In the genomic region with DNA sequence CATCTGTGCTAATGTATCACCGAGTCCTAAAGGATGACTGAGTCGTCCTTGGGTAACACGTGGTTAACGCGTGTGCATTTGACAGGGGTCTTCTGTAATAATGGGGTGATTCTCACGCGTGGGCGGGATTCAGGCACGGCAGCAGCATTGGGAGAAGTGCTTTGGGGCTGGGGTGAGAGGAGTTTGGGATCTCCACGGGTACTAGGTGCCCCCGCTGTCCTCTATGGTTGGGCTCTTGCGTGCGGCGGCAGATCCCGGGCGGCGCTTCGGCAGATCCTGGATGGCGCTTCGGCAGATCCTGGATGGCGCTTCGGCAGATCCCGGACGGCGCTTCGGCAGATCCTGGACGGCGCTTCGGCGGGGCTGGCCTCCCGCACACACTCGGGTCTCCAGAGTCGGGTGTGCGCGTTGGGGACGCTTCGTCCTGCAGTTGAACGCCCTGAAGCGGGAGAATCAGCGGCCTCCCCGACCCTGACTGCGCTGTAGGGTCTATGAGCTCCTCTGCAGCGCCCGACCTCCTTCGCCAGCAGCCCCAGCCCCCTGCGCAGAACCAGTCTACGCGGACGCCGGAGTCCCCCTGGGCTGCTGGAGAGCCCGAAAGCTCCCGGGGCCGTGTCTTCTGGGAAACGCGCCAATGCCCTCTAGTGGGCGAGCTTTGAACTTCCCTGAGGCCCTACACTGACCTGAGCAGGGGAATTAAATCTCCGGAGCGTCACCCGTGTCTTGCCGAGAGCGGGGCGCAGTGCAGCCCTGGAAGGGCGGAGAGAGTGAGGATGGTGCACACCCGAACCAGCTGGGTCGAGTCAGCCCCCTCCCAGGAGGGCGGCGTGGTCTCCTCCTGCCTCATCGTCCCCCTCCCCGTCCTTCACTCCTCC, we compare ENCODE assay signal across 8 cellular contexts. TPM values are rescaled to one million over a fixed set of nuclear protein-coding genes. Genes with fewer than 3 reads are reported as not detected.
A peak's percentile ranks its signal among the peaks of the same experiment; 100 is the strongest.
DNase-seq lines count a peak whose midpoint lies in the region; ATAC-seq and TF ChIP-seq lines count a peak whose summit lies in the region.

No MANE protein-coding gene starts in this region.

- H3K36me3 ChIP-seq in aorta (ENCODE audit: control insufficient read depth in 1 of 2, insufficient read depth in 2 of 2, low read length in 1 of 2): no peaks in the 10 kb centered on the region

- TF ChIP-seq CTCF in retinal pigment epithelial cell (conservative IDR thresholded peaks at IDR 0.05; ENCODE audit: low read depth, low read length): peak; percentile 81

- H3K4me3 ChIP-seq in retinal pigment epithelial cell (ENCODE audit: low read length) (peak overlapping the region; percentile 23), aorta (ENCODE audit: low read length in 2 of 2) (no peak overlapping the region)

- H3K4me1 ChIP-seq in aorta (ENCODE audit: control insufficient read depth in 1 of 2, insufficient read depth in 2 of 2, low read length in 2 of 2): no peaks in the 10 kb centered on the region

- no peak overlapping the region for H3K27ac ChIP-seq in aorta (ENCODE audit: low read depth in 1 of 2, low read length in 2 of 2)

- no peaks in the 10 kb centered on the region for H3K9me3 ChIP-seq in aorta (ENCODE audit: control insufficient read depth, low read length)

- 2 to 3% methylated on average over 61 to 69 of the region's 69 CpGs for WGBS in aorta, 2 donors

- intact Hi-C loops in aorta (cut with DNase I): loop anchor here (2.0 to 5.0 kb wide), 3 partner anchors 96 to 143 kb away; no protein-coding TSS in a partner anchor

- DNase-seq in GDM1 (lab: John Stamatoyannopoulos, UW) (peak; percentile 83), NCI-H1930 (lab: John Stamatoyannopoulos, UW) (peak; percentile 79 to 81), T-helper 9 cell (peak; percentile 72), astrocyte of the hippocampus (ENCODE audit: low read depth, low spot score) (peak; percentile 92), hypothalamus (lab: John Stamatoyannopoulos, UW) (peak; percentile 6 to 83 (median 58)), retinal pigment epithelial cell (ENCODE audit: low read depth) (peak; percentile 19), aorta (peak; percentile 92 to 94)

- no peaks in the 10 kb centered on the region for H3K27me3 ChIP-seq in aorta (ENCODE audit: control insufficient read depth in 1 of 2, insufficient read depth in 2 of 2, low read length in 1 of 2)

- ATAC-seq in HG02798 (IDR thresholded peaks at IDR 0.05; ENCODE audit: poor library complexity, unreplicated experiment): peak; percentile 86
- ATAC-seq in aorta (ENCODE audit: low FRiP score): peak; percentile 95

RNA-seq across cellular contexts. Expression of gene EPHB3, which starts 48.1 kb away (rescaled TPM):
- 1 to 10 TPM; 2.8 to 9.0 TPM for total RNA-seq in aorta
- polyA plus RNA-seq in aorta: 1 to 10 TPM in 1 of 2 donors, under 1 TPM in 1; 0.50 to 3.9 TPM

Comparison
In these comparisons a context has a peak if more than half of its experiments do, and no peak if none do; other contexts are left out.
1. DNase-seq: peak in every context shown above with its lines; median percentile 93 in aorta; 92 in astrocyte of the hippocampus; 83 in GDM1; 80 in NCI-H1930; 72 in T-helper 9 cell; 58 in hypothalamus; 19 in retinal pigment epithelial cell.